Comparison of ENCODE assay signal across 16 cellular contexts in genomic region chr6:2870046-2870636, GRCh38. TPM values are rescaled to one million over a fixed set of nuclear protein-coding genes. Genes with fewer than 3 reads are reported as not detected.
DNase-seq lines count a peak whose midpoint lies in the region; ATAC-seq and TF ChIP-seq lines count a peak whose summit lies in the region.
"Had no signal": no experiment of that assay in that cellular context is flagged by ENCODE, and none has a peak within 500 bp of the region (broad histone marks: within the 10 kb centered on the region; RNA-seq: fewer than 3 reads in every experiment).

No MANE protein-coding gene starts in this region.

- H3K9me3 ChIP-seq in iPS-15b (ENCODE audit: control insufficient read depth, insufficient read depth, low read length) (no peaks in the 10 kb centered on the region), trophoblast cell (ENCODE audit: insufficient read depth, low read depth, low read length) (no peaks in the 10 kb centered on the region)

- no peak overlapping the region for H4K12ac ChIP-seq in trophoblast cell (ENCODE audit: low read depth, low read length)

- CTCF ChIA-PET in WTC11 (lab: Charles Lee), result interaction anchor here (1.2 to 3.3 kb wide), 6 partner anchors 19 to 82 kb away, joined by 3 to 11 read pairs (median 9); no protein-coding TSS in a partner anchor

- no peaks in the 10 kb centered on the region; the same call in 1 of the 3 replicates for H3K9me3 Mint-ChIP-seq in GM23338
- peaks cover 14% of the 10 kb centered on the region for H3K9me3 Mint-ChIP-seq in WTC11
- H3K9me3 Mint-ChIP-seq: CD4-positive, alpha-beta memory T cell had no signal

- H3K4me3 Mint-ChIP-seq in GM23338, result no peak overlapping the region
- H3K4me3 Mint-ChIP-seq in WTC11, result no peak overlapping the region
- H3K4me3 Mint-ChIP-seq: B cell had no signal

- 0 out of 2 replicates have a peak overlapping the region, but pooled peaks have one; percentile 53 for H2AFZ ChIP-seq in GM23338
- H2AFZ ChIP-seq in trophoblast cell (ENCODE audit: insufficient read depth, low read length, poor library complexity), result no peak overlapping the region

- no peaks in the 10 kb centered on the region for H3K36me3 ChIP-seq in GM23338 (ENCODE audit: insufficient read depth)
- H3K36me3 ChIP-seq in iPS-15b (ENCODE audit: control insufficient read depth, insufficient read depth, low read length), result no peaks in the 10 kb centered on the region
- no peaks in the 10 kb centered on the region for H3K36me3 ChIP-seq in trophoblast cell (ENCODE audit: control insufficient read depth in 1 of 2, insufficient read depth in 2 of 2, low read length in 2 of 2)

- peak overlapping the region; percentile 32 for H3K9ac ChIP-seq in iPS-15b (ENCODE audit: low read depth, low read length)
- H3K9ac ChIP-seq in trophoblast cell (ENCODE audit: low read length), result no peak overlapping the region

- DNase-seq in GM23338 (ENCODE audit: low spot score), result peak; percentile 41
- no peak for DNase-seq in WTC11 (ENCODE audit: low spot score)
- no peak for DNase-seq in trophoblast cell
- DNase-seq in D341Med (ENCODE audit: low spot score), result no peak
- DNase-seq in activated T-cell treated with anti-CD3 and anti-CD28 coated beads for 4 hours, result no peak
- DNase-seq in amygdala (lab: John Stamatoyannopoulos, UW), result no peak
- DNase-seq: DMS153, DMS79 treated with DMSO at 0.1 percent for 48 hours, EL, GDM1 had no signal

- TF ChIP-seq CTCF in GM23338 (conservative IDR thresholded peaks at IDR 0.05; ENCODE audit: low read depth in 2 of 2) (no peak), WTC11 (IDR thresholded peaks at IDR 0.05) (no peak)

- POLR2A ChIA-PET in WTC11 (lab: Charles Lee), result no interaction called here

- H4K8ac ChIP-seq in trophoblast cell (ENCODE audit: low read depth, low read length), result no peak overlapping the region

- H2BK5ac ChIP-seq in trophoblast cell (ENCODE audit: low read depth, low read length, poor library complexity), result no peak overlapping the region

- H3K27me3 Mint-ChIP-seq in GM23338 (ENCODE audit: insufficient read depth, low read depth, poor library complexity) (peaks cover 9% of the 10 kb centered on the region), WTC11 (ENCODE audit: low read depth) (peaks cover 15% of the 10 kb centered on the region)
- H3K27me3 Mint-ChIP-seq: B cell; CD4-positive, alpha-beta memory T cell had no signal

- H2AK5ac ChIP-seq in trophoblast cell (ENCODE audit: low read length), result peak overlapping the region; percentile 19

- H3K4me3 ChIP-seq in GM23338, result no peak overlapping the region
- H3K4me3 ChIP-seq in iPS-15b (ENCODE audit: low read depth, low read length), result peak overlapping the region; percentile 16
- H3K4me3 ChIP-seq in trophoblast cell (ENCODE audit: low read depth, low read length), result no peak overlapping the region

- H2BK120ac ChIP-seq in trophoblast cell (ENCODE audit: insufficient read depth, low read length, poor library complexity), result no peak overlapping the region

- H3F3A ChIP-seq in GM23338 (replicated peaks; ENCODE audit: low read depth), result no peaks in the 10 kb centered on the region

- peaks cover 6% of the 10 kb centered on the region; the same call in 1 of the 3 replicates for H3K36me3 Mint-ChIP-seq in GM23338 (ENCODE audit: low read depth)
- H3K36me3 Mint-ChIP-seq in WTC11, result 0 out of 2 replicates have a peak, but pooled peaks cover 3% of the 10 kb centered on the region

- no peaks in the 10 kb centered on the region for H4K20me1 ChIP-seq in GM23338 (replicated peaks; ENCODE audit: insufficient read depth)

- ATAC-seq in GM23338 (peak; percentile 38), WTC11 (0 out of 2 replicates have a peak, but pooled peaks have one; percentile 11), SK-N-SH treated with all-trans-retinoic acid at 6 μM for 48 hours (no peak)

- no peak overlapping the region for H3K23ac ChIP-seq in trophoblast cell (ENCODE audit: low read length)

- no peak overlapping the region for H2BK12ac ChIP-seq in trophoblast cell (ENCODE audit: low read length)

- H4K91ac ChIP-seq in trophoblast cell (ENCODE audit: low read depth, low read length), result no peak overlapping the region

- no peaks in the 10 kb centered on the region for H3K79me2 ChIP-seq in GM23338 (replicated peaks; ENCODE audit: insufficient read depth)
- no peaks in the 10 kb centered on the region for H3K79me2 ChIP-seq in trophoblast cell (ENCODE audit: control insufficient read depth, insufficient read depth, low read length, poor library complexity)

- H3K4me1 ChIP-seq in GM23338 (ENCODE audit: insufficient read depth) (peaks cover 41% of the 10 kb centered on the region), iPS-15b (ENCODE audit: control insufficient read depth, insufficient read depth, low read length) (peaks cover 14% of the 10 kb centered on the region), trophoblast cell (ENCODE audit: control insufficient read depth in 1 of 2, insufficient read depth in 2 of 2, low read length in 2 of 2) (peaks cover 6 to 11% of the 10 kb centered on the region in 2 experiments)

- peaks cover 1% of the 10 kb centered on the region for H3K79me1 ChIP-seq in trophoblast cell (ENCODE audit: low read length)

- H3K27me3 ChIP-seq in GM23338 (ENCODE audit: insufficient read depth), result peaks cover 12% of the 10 kb centered on the region; the same call in 1 of the 2 replicates
- peaks cover 5% of the 10 kb centered on the region for H3K27me3 ChIP-seq in iPS-15b (ENCODE audit: control insufficient read depth, insufficient read depth, low read length)
- H3K27me3 ChIP-seq in trophoblast cell (ENCODE audit: insufficient read depth, low read length), result no peaks in the 10 kb centered on the region

- no peak overlapping the region for H3K27ac ChIP-seq in GM23338 (ENCODE audit: low read depth)
- H3K27ac ChIP-seq in trophoblast cell (ENCODE audit: low read depth, low read length), result no peak overlapping the region
- H3K27ac ChIP-seq: C4-2B, HL-60 had no signal

- H3K14ac ChIP-seq in trophoblast cell (ENCODE audit: low read length), result no peak overlapping the region

- H3K4me2 ChIP-seq in GM23338, result no peak overlapping the region
- H3K4me2 ChIP-seq in trophoblast cell (ENCODE audit: low read length), result no peak overlapping the region

- H3K4me1 Mint-ChIP-seq in GM23338 (peaks cover 62% of the 10 kb centered on the region), WTC11 (peaks cover 67% of the 10 kb centered on the region)

- no peak overlapping the region for H3K18ac ChIP-seq in trophoblast cell (ENCODE audit: low read length)

- H3K4ac ChIP-seq in trophoblast cell (ENCODE audit: low read depth, low read length), result no peak overlapping the region

- peaks cover 5% of the 10 kb centered on the region; the same call in 1 of the 2 replicates for H3K9me2 ChIP-seq in GM23338 (ENCODE audit: insufficient read depth)

- WGBS in trophoblast cell (ENCODE audit: extremely low coverage, insufficient coverage, insufficient read length), result no CpG with 5 or more reads among the region's 39 CpGs

- H3K27ac Mint-ChIP-seq in GM23338 (no peak overlapping the region), WTC11 (no peak overlapping the region)

TF ChIP-seq in GM23338, 12 proteins besides CTCF, POLR2A, EP300 and RAD21:
- no peak for TF ChIP-seq CREB1 (CRISPR knock-in tag; IDR thresholded peaks at IDR 0.05; ENCODE audit: low read depth)
- no peak for TF ChIP-seq ZNF331 (CRISPR knock-in tag; IDR thresholded peaks at IDR 0.05; ENCODE audit: low read depth)
- TF ChIP-seq NANOG (IDR thresholded peaks at IDR 0.05; ENCODE audit: borderline replicate concordance), result no peak
- no peak for TF ChIP-seq EZH2 (IDR thresholded peaks at IDR 0.05; ENCODE audit: low read depth, unreplicated experiment)
- TF ChIP-seq STAT1 (IDR thresholded peaks at IDR 0.05; ENCODE audit: unreplicated experiment), result no peak
- TF ChIP-seq POLR2AphosphoS5 (IDR thresholded peaks at IDR 0.05; ENCODE audit: low read depth), result no peak
TF ChIP-seq in GM23338: peak in this region for 0.

TF ChIP-seq in WTC11, 78 proteins besides CTCF, POLR2A, EP300 and RAD21 (continues in another document):
- TF ChIP-seq E2F4 (CRISPR knock-in tag; IDR thresholded peaks at IDR 0.05; ENCODE audit: borderline replicate concordance, low read depth) (no peak), MAX (CRISPR knock-in tag; IDR thresholded peaks at IDR 0.05) (no peak), GTF2I (CRISPR knock-in tag; conservative IDR thresholded peaks at IDR 0.05) (no peak)

TF ChIP-seq in SK-N-SH treated with all-trans-retinoic acid at 6 μM for 48 hours, 23 proteins besides CTCF, POLR2A, EP300 and RAD21 (continues in another document):
- no peak for TF ChIP-seq ZFP3 (CRISPR knock-in tag; IDR thresholded peaks at IDR 0.05)
- TF ChIP-seq, protein P1, sequence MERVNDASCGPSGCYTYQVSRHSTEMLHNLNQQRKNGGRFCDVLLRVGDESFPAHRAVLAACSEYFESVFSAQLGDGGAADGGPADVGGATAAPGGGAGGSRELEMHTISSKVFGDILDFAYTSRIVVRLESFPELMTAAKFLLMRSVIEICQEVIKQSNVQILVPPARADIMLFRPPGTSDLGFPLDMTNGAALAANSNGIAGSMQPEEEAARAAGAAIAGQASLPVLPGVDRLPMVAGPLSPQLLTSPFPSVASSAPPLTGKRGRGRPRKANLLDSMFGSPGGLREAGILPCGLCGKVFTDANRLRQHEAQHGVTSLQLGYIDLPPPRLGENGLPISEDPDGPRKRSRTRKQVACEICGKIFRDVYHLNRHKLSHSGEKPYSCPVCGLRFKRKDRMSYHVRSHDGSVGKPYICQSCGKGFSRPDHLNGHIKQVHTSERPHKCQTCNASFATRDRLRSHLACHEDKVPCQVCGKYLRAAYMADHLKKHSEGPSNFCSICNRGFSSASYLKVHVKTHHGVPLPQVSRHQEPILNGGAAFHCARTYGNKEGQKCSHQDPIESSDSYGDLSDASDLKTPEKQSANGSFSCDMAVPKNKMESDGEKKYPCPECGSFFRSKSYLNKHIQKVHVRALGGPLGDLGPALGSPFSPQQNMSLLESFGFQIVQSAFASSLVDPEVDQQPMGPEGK (CRISPR knock-in tag; IDR thresholded peaks at IDR 0.05; ENCODE audit: borderline replicate concordance), result no peak
- TF ChIP-seq ZFP30 (CRISPR knock-in tag; IDR thresholded peaks at IDR 0.05), result no peak
- TF ChIP-seq TOX (CRISPR knock-in tag; IDR thresholded peaks at IDR 0.05; ENCODE audit: borderline replicate concordance), result no peak
- no peak for TF ChIP-seq RARB (CRISPR knock-in tag; IDR thresholded peaks at IDR 0.05)
- TF ChIP-seq OSR1 (CRISPR knock-in tag; IDR thresholded peaks at IDR 0.05), result no peak

RNA-seq across cellular contexts. Expression of gene SERPINB1, which starts 28.5 kb away (rescaled TPM):
- 5.6 and 8.4 TPM in 2 replicates for total RNA-seq in GM23338 (2014; rRNA removed; shearing (Covaris generic))
- 6.5 and 7.2 TPM in 2 replicates for polyA plus RNA-seq in GM23338 (2016; fragmentation: Nextera tagmentation; extraction: Ambion mirVana)
- total RNA-seq in WTC11 (2021), result 14.8 to 21.1 TPM (median 16.9 TPM) in 3 replicates
- 17.0 and 17.4 TPM in 2 replicates for polyA plus RNA-seq in trophoblast cell (2013)

RNA-seq across cellular contexts. Expression of gene SERPINB9, which starts 33.0 kb away (rescaled TPM):
- 65.0 and 71.3 TPM in 2 replicates for total RNA-seq in GM23338 (2014; rRNA removed; shearing (Covaris generic))
- polyA plus RNA-seq in GM23338 (2016; fragmentation: Nextera tagmentation; extraction: Ambion mirVana), result 46.6 and 47.4 TPM in 2 replicates
- 39.5 to 43.7 TPM (median 41.6 TPM) in 3 replicates for total RNA-seq in WTC11 (2021)
- 414 and 460 TPM in 2 replicates for polyA plus RNA-seq in trophoblast cell (2013)
